ENCODE assay signal across 8 cellular contexts in genomic region chr19:16572332-16573211, GRCh38. TPM values are rescaled to one million over a fixed set of nuclear protein-coding genes. Genes with fewer than 3 reads are reported as not detected.
DNase-seq lines count a peak whose midpoint lies in the region; ATAC-seq and TF ChIP-seq lines count a peak whose summit lies in the region.

Gene SLC35E1 (minus strand): TSS chr19:16572415. CDS start chr19:16572364, 51 bp downstream.

- H3K4me3 Mint-ChIP-seq in GM23338 (peak within 1 kb of the TSS; percentile 98), naive B cell (peak within 1 kb of the TSS; percentile 98 to 100 (median 99))
- H3K4me3 Mint-ChIP-seq in stimulated activated effector memory CD8-positive, alpha-beta T cell treated with anti-CD3 and anti-CD28 coated beads, Interleukin-12 subunit alpha, Interleukin-12 subunit beta, amount 100 ng/mL, for 72 hours: peak within 1 kb of the TSS; percentile 94

- no peak for TF ChIP-seq CTCF in GM23338 (conservative IDR thresholded peaks at IDR 0.05; ENCODE audit: low read depth in 2 of 2)

- H3F3A ChIP-seq in GM23338 (replicated peaks; ENCODE audit: low read depth): peaks cover 13% of the 10 kb centered on the region; the same call in 1 of the 2 replicates

- peak within 1 kb of the TSS; percentile 96 for H3K4me2 ChIP-seq in GM23338

- H3K4me1 Mint-ChIP-seq in GM23338 (peaks cover 8% of the 10 kb centered on the region), naive B cell (peaks cover 30 to 57% (median 51%) of the 10 kb centered on the region in 3 donors)
- peaks cover 55% of the 10 kb centered on the region for H3K4me1 Mint-ChIP-seq in stimulated activated effector memory CD8-positive, alpha-beta T cell treated with anti-CD3 and anti-CD28 coated beads, Interleukin-12 subunit alpha, Interleukin-12 subunit beta, amount 100 ng/mL, for 72 hours

- H3K27me3 ChIP-seq in GM23338 (ENCODE audit: insufficient read depth): no peaks in the 10 kb centered on the region

- peak within 1 kb of the TSS; percentile 96 for H3K27ac Mint-ChIP-seq in GM23338
- H3K27ac Mint-ChIP-seq in naive B cell: peak within 1 kb of the TSS; percentile 99 to 100 (median 99)
- peak within 1 kb of the TSS; percentile 97 for H3K27ac Mint-ChIP-seq in stimulated activated effector memory CD8-positive, alpha-beta T cell treated with anti-CD3 and anti-CD28 coated beads, Interleukin-12 subunit alpha, Interleukin-12 subunit beta, amount 100 ng/mL, for 72 hours

- peaks cover 10% of the 10 kb centered on the region for H3K27me3 Mint-ChIP-seq in GM23338 (ENCODE audit: insufficient read depth, low read depth, poor library complexity)
- H3K27me3 Mint-ChIP-seq in naive B cell: no peaks in the 10 kb centered on the region

- DNase-seq in EH (ENCODE audit: low read depth) (peak; percentile 96), GM23338 (ENCODE audit: low spot score) (peak; percentile 98), Kasumi-1 (lab: John Stamatoyannopoulos, UW) (peak; percentile 83 to 92), RPMI8226 (peak; percentile 99), fibroblast of gingiva (ENCODE audit: low read depth) (peak; percentile 95), naive B cell (peak; percentile 92)
- peak; percentile 79 to 89 for DNase-seq in activated T-helper 1 cell treated with anti-CD3 and anti-CD28 coated beads, Interleukin-2, amount 50 U/mL, for 16 hours (ENCODE audit: low read depth in 1 of 2, low spot score in 1 of 2)
- peak; percentile 87 to 94 for DNase-seq in stimulated activated effector memory CD8-positive, alpha-beta T cell treated with anti-CD3 and anti-CD28 coated beads, Interleukin-12 subunit alpha, Interleukin-12 subunit beta, amount 100 ng/mL, for 72 hours (ENCODE audit: low spot score in 2 of 2)

- peaks cover 53% of the 10 kb centered on the region for H3K79me2 ChIP-seq in GM23338 (replicated peaks; ENCODE audit: insufficient read depth)

- peaks cover 4% of the 10 kb centered on the region; the same call in 1 of the 2 replicates for H3K36me3 ChIP-seq in GM23338 (ENCODE audit: insufficient read depth)

- H2AFZ ChIP-seq in GM23338: peak within 1 kb of the TSS; percentile 76

- H3K27ac ChIP-seq in GM23338 (ENCODE audit: low read depth): peak within 1 kb of the TSS; percentile 90

- H3K9me2 ChIP-seq in GM23338 (ENCODE audit: insufficient read depth): no peaks in the 10 kb centered on the region

- H3K36me3 Mint-ChIP-seq in GM23338 (ENCODE audit: low read depth): peaks cover 28% of the 10 kb centered on the region
- peaks cover 0 to 8% of the 10 kb centered on the region in 2 donors for H3K36me3 Mint-ChIP-seq in naive B cell
- peaks cover 92% of the 10 kb centered on the region for H3K36me3 Mint-ChIP-seq in stimulated activated effector memory CD8-positive, alpha-beta T cell treated with anti-CD3 and anti-CD28 coated beads, Interleukin-12 subunit alpha, Interleukin-12 subunit beta, amount 100 ng/mL, for 72 hours

- ATAC-seq in GM23338 (peak; percentile 97), naive B cell (ENCODE audit: low read depth in 2 of 2) (peak; percentile 92 to 94)
- ATAC-seq in stimulated activated effector memory CD8-positive, alpha-beta T cell treated with anti-CD3 and anti-CD28 coated beads, Interleukin-12 subunit alpha, Interleukin-12 subunit beta, amount 100 ng/mL, for 72 hours: peak; percentile 98

- H4K20me1 ChIP-seq in GM23338 (replicated peaks; ENCODE audit: insufficient read depth): peaks cover 19% of the 10 kb centered on the region

- peaks cover 9% of the 10 kb centered on the region; the same call in 1 of the 2 replicates for H3K4me1 ChIP-seq in GM23338 (ENCODE audit: insufficient read depth)

- H3K9me3 Mint-ChIP-seq in GM23338: no peaks in the 10 kb centered on the region
- no peaks in the 10 kb centered on the region for H3K9me3 Mint-ChIP-seq in naive B cell
- H3K9me3 Mint-ChIP-seq in stimulated activated effector memory CD8-positive, alpha-beta T cell treated with anti-CD3 and anti-CD28 coated beads, Interleukin-12 subunit alpha, Interleukin-12 subunit beta, amount 100 ng/mL, for 72 hours: no peaks in the 10 kb centered on the region

- H3K4me3 ChIP-seq in GM23338: peak within 1 kb of the TSS; percentile 95

TF ChIP-seq in GM23338, 12 proteins besides CTCF, POLR2A, EP300 and RAD21:
- TF ChIP-seq ETS1 (IDR thresholded peaks at IDR 0.05) (peak; percentile 89), EZH2phosphoT487 (IDR thresholded peaks at IDR 0.05; ENCODE audit: unreplicated experiment) (no peak), POLR2AphosphoS5 (IDR thresholded peaks at IDR 0.05; ENCODE audit: low read depth) (peak; percentile 90), STAT1 (IDR thresholded peaks at IDR 0.05; ENCODE audit: unreplicated experiment) (no peak), ZNF331 (CRISPR knock-in tag; IDR thresholded peaks at IDR 0.05; ENCODE audit: low read depth) (no peak), CREB1 (CRISPR knock-in tag; IDR thresholded peaks at IDR 0.05; ENCODE audit: low read depth) (peak; percentile 99)
TF ChIP-seq in GM23338: peak in this region for 3.

RNA-seq across cellular contexts. Expression of gene SLC35E1, which starts in this region (rescaled TPM):
- total RNA-seq in GM23338 (2014; rRNA removed; shearing (Covaris generic)): 24.1 and 30.3 TPM in 2 replicates
- 16.2 and 17.0 TPM in 2 replicates for polyA plus RNA-seq in GM23338 (2016; fragmentation: Nextera tagmentation; extraction: Ambion mirVana)
- 10 to 100 TPM; 15.4 to 26.2 (median 19.4) TPM for polyA plus RNA-seq in naive B cell (ENCODE audit: low read depth in 6 of 6)

Comparison
In these comparisons a context has a peak if more than half of its experiments do, and no peak if none do; other contexts are left out.
1. Peak in every context shown above with its lines: DNase-seq, ATAC-seq, H3K4me3 ChIP-seq and H3K27ac ChIP-seq.